In the genomic region with DNA sequence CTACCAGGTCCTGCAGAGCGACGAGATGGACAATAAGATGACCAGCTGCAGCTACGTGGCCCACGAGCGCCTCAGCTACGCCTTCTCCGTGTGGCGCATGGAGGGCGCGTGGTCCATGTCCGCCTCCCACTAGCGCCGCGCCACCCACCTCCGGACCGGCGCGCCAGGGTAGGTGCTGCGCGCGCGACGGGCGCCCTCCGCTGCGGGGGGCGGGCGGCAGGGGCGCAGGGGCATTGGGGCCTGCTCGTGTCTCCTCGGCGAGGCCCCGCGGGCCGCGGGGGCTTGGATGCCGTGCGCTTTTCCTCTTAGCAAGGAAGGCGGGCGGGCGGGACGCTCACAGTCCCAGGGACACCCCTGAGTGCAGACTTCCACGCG, we compare ENCODE assay signal across 11 cellular contexts. TPM values are rescaled to one million over a fixed set of nuclear protein-coding genes. Genes with fewer than 3 reads are reported as not detected.
DNase-seq lines count a peak whose midpoint lies in the region; ATAC-seq and TF ChIP-seq lines count a peak whose summit lies in the region.
"Had no signal": no experiment of that assay in that cellular context is flagged by ENCODE, and none has a peak within 500 bp of the region (broad histone marks: within the 10 kb centered on the region; RNA-seq: fewer than 3 reads in every experiment).

No MANE protein-coding gene starts in this region.

- DNase-seq in ascending aorta (ENCODE audit: low spot score in 2 of 2), result no peak
- no peak for DNase-seq in left ventricle myocardium superior
- DNase-seq in osteocyte (ENCODE audit: extremely low spot score, unreplicated experiment), result peak; percentile 82
- DNase-seq in mesenteric fat pad (ENCODE audit: low spot score), result no peak
- DNase-seq in cerebellar cortex (ENCODE audit: low spot score), result no peak
- no peak for DNase-seq in HT-29 (ENCODE audit: low spot score)
- no peak for DNase-seq in NCI-H510A treated with DMSO at 0.1 percent for 48 hours (lab: John Stamatoyannopoulos, UW)
- DNase-seq: activated T-cell treated with anti-CD3 and anti-CD28 coated beads, Interleukin-2, amount 50 U/mL, for 24 hours; T-cell had no signal

- H3K4me1 ChIP-seq in ACC112 (ENCODE audit: control insufficient read depth, insufficient read depth, low read length, unreplicated experiment), result peaks cover 19% of the 10 kb centered on the region
- peaks cover 0 to 15% of the 10 kb centered on the region in 2 donors for H3K4me1 ChIP-seq in ascending aorta

- peak overlapping the region; percentile 36 for H2AFZ ChIP-seq in ACC112 (ENCODE audit: low read length, unreplicated experiment)

- H3K27ac Mint-ChIP-seq in osteocyte (ENCODE audit: unreplicated experiment), result peak overlapping the region; percentile 14
- H3K27ac Mint-ChIP-seq: activated T-cell treated with anti-CD3 and anti-CD28 coated beads, Interleukin-2, amount 50 U/mL, for 24 hours; stimulated activated naive CD8-positive, alpha-beta T cell treated with anti-CD3 and anti-CD28 coated beads, Interleukin-15, Interleukin-2, amounts not matched to agents 100 ng/mL and 50 ng/mL, for 24 hours; T-cell had no signal

- TF ChIP-seq CTCF in ascending aorta (IDR thresholded peaks at IDR 0.05) (no peak), osteocyte (IDR thresholded peaks at IDR 0.05) (no peak)

- intact Hi-C loops in ascending aorta (cut with DNase I), result loop anchor here (1.0 to 5.0 kb wide), 3 partner anchors 47 to 126 kb away; no protein-coding TSS in a partner anchor
- intact Hi-C loops in left ventricle myocardium superior (cut with micrococcal nuclease), result no loop called here

- H3K27ac ChIP-seq in ACC112 (ENCODE audit: low read depth, low read length) (peak overlapping the region; percentile 57; the same call in 1 of the 2 replicates), ascending aorta (peak overlapping the region; percentile 80 to 88)

- H3K79me2 ChIP-seq in ACC112 (ENCODE audit: control insufficient read depth, insufficient read depth, low read length, unreplicated experiment), result peaks cover 60% of the 10 kb centered on the region

- H3K27me3 Mint-ChIP-seq in osteocyte (ENCODE audit: unreplicated experiment), result peaks cover 19% of the 10 kb centered on the region

- H3K36me3 ChIP-seq in ACC112 (ENCODE audit: insufficient read depth, low read length) (no peaks in the 10 kb centered on the region), ascending aorta (no peaks in the 10 kb centered on the region)

- no peaks in the 10 kb centered on the region for H3K9me3 Mint-ChIP-seq in osteocyte (ENCODE audit: unreplicated experiment)
- H3K9me3 Mint-ChIP-seq: activated T-cell treated with anti-CD3 and anti-CD28 coated beads, Interleukin-2, amount 50 U/mL, for 24 hours; stimulated activated naive CD8-positive, alpha-beta T cell treated with anti-CD3 and anti-CD28 coated beads, Interleukin-15, Interleukin-2, amounts not matched to agents 100 ng/mL and 50 ng/mL, for 24 hours; T-cell had no signal

- H3K4me3 ChIP-seq in ACC112 (ENCODE audit: low read depth, low read length) (peak overlapping the region; percentile 98), ascending aorta (peak overlapping the region; percentile 80 to 86)

- peak overlapping the region; percentile 81 for H3K4me3 Mint-ChIP-seq in osteocyte (ENCODE audit: unreplicated experiment)
- H3K4me3 Mint-ChIP-seq: activated T-cell treated with anti-CD3 and anti-CD28 coated beads, Interleukin-2, amount 50 U/mL, for 24 hours; stimulated activated naive CD8-positive, alpha-beta T cell treated with anti-CD3 and anti-CD28 coated beads, Interleukin-15, Interleukin-2, amounts not matched to agents 100 ng/mL and 50 ng/mL, for 24 hours; T-cell had no signal

- H3K36me3 Mint-ChIP-seq in osteocyte (ENCODE audit: unreplicated experiment), result no peaks in the 10 kb centered on the region
- H3K36me3 Mint-ChIP-seq: T-cell had no signal

- no peaks in the 10 kb centered on the region for H3K9me3 ChIP-seq in ascending aorta

- H3K4me1 Mint-ChIP-seq in osteocyte (ENCODE audit: unreplicated experiment), result peaks cover 8% of the 10 kb centered on the region

- ATAC-seq in left ventricle myocardium superior, result peak; percentile 28
- ATAC-seq: T-cell had no signal

- H3K27me3 ChIP-seq in ACC112 (ENCODE audit: insufficient read depth, low read length) (no peaks in the 10 kb centered on the region), ascending aorta (no peaks in the 10 kb centered on the region)

RNA-seq across cellular contexts. Expression of a gene that starts 0.7 kb away (rescaled TPM):
- total RNA-seq in ascending aorta (108 TPM), left ventricle myocardium superior (2.6 TPM), osteocyte (6.0 and 6.3 TPM in 2 replicates), mesenteric fat pad (73.9 TPM)
- not detected in 2 replicates for total RNA-seq in HT-29 (2014; rRNA removed; shearing (Covaris generic))
- total RNA-seq: T-cell had no signal

Comparison
In these comparisons a context has a peak if more than half of its experiments do, and no peak if none do; other contexts are left out.
1. RNA of a gene that starts 0.7 kb away (total RNA-seq): 108 TPM in ascending aorta (single experiment) and 73.9 TPM in mesenteric fat pad (single experiment); 6.0 to 6.3 TPM in osteocyte, 2.6 TPM in left ventricle myocardium superior (single experiment) and not detected in HT-29; every median in the first group is over 10 times any median in the second.